ENCODE assay signal across 8 cellular contexts in the genomic region with DNA sequence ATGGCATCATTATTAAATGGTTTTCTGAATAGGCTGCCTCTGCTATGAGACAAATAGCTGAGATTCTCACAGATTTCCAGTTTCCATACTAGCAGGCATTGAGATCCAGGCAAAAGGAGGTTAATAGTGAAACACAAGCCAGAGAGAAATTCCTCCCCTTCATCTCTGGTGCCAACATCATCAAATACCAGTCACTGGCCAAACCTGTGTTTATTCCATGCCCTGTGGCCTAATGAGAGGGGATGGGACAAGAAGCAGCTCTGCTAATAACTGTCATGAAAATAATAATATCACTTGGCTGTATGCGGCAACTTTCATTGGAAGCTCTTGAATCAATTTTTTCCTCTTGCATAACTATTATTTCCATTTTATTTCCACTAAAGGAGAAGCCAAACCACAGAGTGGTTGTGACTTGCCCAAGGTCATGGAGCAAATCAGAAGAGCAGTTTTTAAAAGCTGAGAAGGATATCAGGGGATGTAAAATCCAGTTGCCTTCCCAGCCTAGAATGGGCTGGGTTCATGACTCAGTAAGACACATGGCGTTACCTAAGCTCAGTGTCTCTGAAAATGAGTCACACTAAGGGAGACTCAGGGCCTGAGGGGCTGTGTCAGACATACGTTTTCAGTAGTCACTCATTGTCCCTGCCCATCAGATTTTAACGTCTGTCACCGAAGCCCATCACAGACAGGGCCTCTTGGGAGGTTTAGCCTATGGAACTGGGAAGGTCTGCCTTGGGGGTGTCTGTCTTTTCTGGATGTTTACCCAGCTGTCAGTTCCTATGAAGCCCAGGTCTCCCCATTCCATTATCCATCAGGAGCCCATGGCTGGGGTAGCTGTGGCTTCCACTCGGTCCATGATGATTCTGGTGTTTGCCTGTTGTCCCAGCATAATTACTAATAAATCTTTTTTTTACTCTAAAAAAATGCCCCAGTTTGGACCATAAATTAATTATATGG.
DNase-seq lines count a peak whose midpoint lies in the region; ATAC-seq, FAIRE-seq and TF ChIP-seq lines count a peak whose summit lies in the region.

No MANE protein-coding gene starts in this region.

- CTCF ChIA-PET in A549 (lab: Yijun Ruan, JAX): interaction anchor here (0.7 to 1.4 kb wide), 5 partner anchors 84 to 259 kb away, joined by 3 to 5 read pairs (median 3); no protein-coding TSS in a partner anchor

- peak overlapping the region; percentile 27 for H3K9ac ChIP-seq in smooth muscle cell (ENCODE audit: low read depth)

- peak; percentile 92 to 96 for ATAC-seq in A549
- ATAC-seq in GM19035 (IDR thresholded peaks at IDR 0.05; ENCODE audit: unreplicated experiment): peak; percentile 41

- no peak for TF ChIP-seq CTCF in A549 (IDR thresholded peaks at IDR 0.05)
- no peak for TF ChIP-seq CTCF in HL-60 (IDR thresholded peaks at IDR 0.05; ENCODE audit: insufficient read depth, low read length)
- no peak for TF ChIP-seq CTCF in epithelial cell of proximal tubule (conservative IDR thresholded peaks at IDR 0.05; ENCODE audit: low read depth, low read length)
- no peak for TF ChIP-seq CTCF in smooth muscle cell (IDR thresholded peaks at IDR 0.05; ENCODE audit: borderline replicate concordance, insufficient read depth, poor library complexity, severe bottlenecking)

- H3K9me3 ChIP-seq in A549 (no peaks in the 10 kb centered on the region), smooth muscle cell (replicated peaks; ENCODE audit: low read depth) (no peaks in the 10 kb centered on the region)

- H3K27me3 ChIP-seq in HL-60 (ENCODE audit: insufficient read depth, poor library complexity, severe bottlenecking): no peaks in the 10 kb centered on the region
- H3K27me3 ChIP-seq in smooth muscle cell (ENCODE audit: low read depth): no peaks in the 10 kb centered on the region

- 43% methylated on average over 6 of the region's 6 CpGs for WGBS in A549 (ENCODE audit: missing lambda C conversion rate)
- 48% methylated on average over 6 of the region's 6 CpGs for WGBS in smooth muscle cell (ENCODE audit: low lambda C conversion rate)

- H3F3A ChIP-seq in smooth muscle cell (ENCODE audit: low read depth): peaks cover 6% of the 10 kb centered on the region

- H2AFZ ChIP-seq in smooth muscle cell (ENCODE audit: low read depth): no peak overlapping the region

- no peak for TF ChIP-seq RAD21 in A549 (conservative IDR thresholded peaks at IDR 0.05 in 1 of 2, IDR thresholded peaks at IDR 0.05 in 1 of 2)

- no peaks in the 10 kb centered on the region for H4K20me1 ChIP-seq in smooth muscle cell (ENCODE audit: low read depth)

- no peaks in the 10 kb centered on the region for H3K79me2 ChIP-seq in smooth muscle cell (ENCODE audit: low read depth)

- no peak for FAIRE-seq in A549 (lab: Jason Lieb, UNC)

- no peaks in the 10 kb centered on the region for H3K36me3 ChIP-seq in smooth muscle cell (ENCODE audit: low read depth)

- no peak for TF ChIP-seq EP300 in A549 (IDR thresholded peaks at IDR 0.05)

- no peak overlapping the region for H3K4me3 ChIP-seq in A549
- H3K4me3 ChIP-seq in HL-60 (replicated peaks; ENCODE audit: insufficient read depth, low read length): no peak overlapping the region
- peak overlapping the region; percentile 9 for H3K4me3 ChIP-seq in epithelial cell of proximal tubule (ENCODE audit: low read depth, low read length)
- no peak overlapping the region for H3K4me3 ChIP-seq in smooth muscle cell

- H3K4me1 ChIP-seq in A549 (peaks cover 17% of the 10 kb centered on the region), smooth muscle cell (ENCODE audit: low read depth) (peaks cover 10% of the 10 kb centered on the region)

- POLR2A ChIA-PET in A549 (lab: Yijun Ruan, JAX): no interaction called here

- DNase-seq in A549 (ENCODE audit: low read depth in 1 of 2, low spot score in 1 of 2): peak; percentile 40 to 60
- peak in 1 of 2 experiments; percentile 30 for DNase-seq in HL-60 (ENCODE audit: low read depth in 1 of 2, low spot score in 1 of 2)
- DNase-seq in epithelial cell of proximal tubule (ENCODE audit: low read depth): no peak
- DNase-seq in smooth muscle cell (lab: John Stamatoyannopoulos, UW; ENCODE audit: unreplicated experiment): no peak
- no peak for DNase-seq in superior temporal gyrus (ENCODE audit: extremely low spot score)
- no peak for DNase-seq in activated CD8-positive, alpha-beta memory T cell treated with anti-CD3 and anti-CD28 coated beads for 24 hours
- DNase-seq in activated effector memory CD4-positive, alpha-beta T cell treated with Interleukin-2 at 50 U/mL for 16 hours: no peak

- H3K27ac ChIP-seq in A549 (peak overlapping the region in 1 of 2 experiments; percentile 26; a peak in 1 of 6 replicates), HL-60 (replicated peaks) (peak overlapping the region; percentile 98), smooth muscle cell (ENCODE audit: low read depth) (peak overlapping the region; percentile 80)

- 0 out of 3 replicates have a peak overlapping the region, but pooled peaks have one; percentile 21 for H3K4me2 ChIP-seq in A549
- H3K4me2 ChIP-seq in smooth muscle cell: peak overlapping the region; percentile 34

- TF ChIP-seq POLR2A in A549 (IDR thresholded peaks at IDR 0.05; ENCODE audit: low read length): no peak

TF ChIP-seq in A549, 52 proteins besides CTCF, POLR2A, EP300 and RAD21:
- TF ChIP-seq ZFP36 (IDR thresholded peaks at IDR 0.05; ENCODE audit: borderline replicate concordance, partially characterized antibody) (no peak), FOSL2 (IDR thresholded peaks at IDR 0.05) (no peak), FOSL2 (CRISPR knock-in tag; IDR thresholded peaks at IDR 0.05) (peak; percentile 68), NPAS2 (CRISPR knock-in tag; IDR thresholded peaks at IDR 0.05; ENCODE audit: borderline replicate concordance) (no peak), ZNF302 (CRISPR knock-in tag; IDR thresholded peaks at IDR 0.05) (no peak), CEBPB (IDR thresholded peaks at IDR 0.05) (no peak), JUNB (IDR thresholded peaks at IDR 0.05) (peak; percentile 35; the same call in 1 of the 2 replicates), NR3C1 (IDR thresholded peaks at IDR 0.05) (no peak), POLR2AphosphoS2 (conservative IDR thresholded peaks at IDR 0.05; ENCODE audit: low read length) (no peak), HEYL (CRISPR knock-in tag; IDR thresholded peaks at IDR 0.05) (no peak), TFCP2L1 (CRISPR knock-in tag; IDR thresholded peaks at IDR 0.05) (no peak), ESRRA (IDR thresholded peaks at IDR 0.05; ENCODE audit: borderline replicate concordance, low read length) (no peak)
TF ChIP-seq in A549: peak in this region for 2.

Comparison
In these comparisons a context has a peak if more than half of its experiments do, and no peak if none do; other contexts are left out.
1. DNase-seq: peak in A549 (2 of 2); none in epithelial cell of proximal tubule (single experiment), smooth muscle cell (single experiment), superior temporal gyrus (single experiment), activated CD8-positive, alpha-beta memory T cell treated with anti-CD3 and anti-CD28 coated beads for 24 hours (single experiment) and activated effector memory CD4-positive, alpha-beta T cell treated with Interleukin-2 at 50 U/mL for 16 hours (single experiment).